7 cellular contexts compared by ENCODE assay signal in the genomic region with DNA sequence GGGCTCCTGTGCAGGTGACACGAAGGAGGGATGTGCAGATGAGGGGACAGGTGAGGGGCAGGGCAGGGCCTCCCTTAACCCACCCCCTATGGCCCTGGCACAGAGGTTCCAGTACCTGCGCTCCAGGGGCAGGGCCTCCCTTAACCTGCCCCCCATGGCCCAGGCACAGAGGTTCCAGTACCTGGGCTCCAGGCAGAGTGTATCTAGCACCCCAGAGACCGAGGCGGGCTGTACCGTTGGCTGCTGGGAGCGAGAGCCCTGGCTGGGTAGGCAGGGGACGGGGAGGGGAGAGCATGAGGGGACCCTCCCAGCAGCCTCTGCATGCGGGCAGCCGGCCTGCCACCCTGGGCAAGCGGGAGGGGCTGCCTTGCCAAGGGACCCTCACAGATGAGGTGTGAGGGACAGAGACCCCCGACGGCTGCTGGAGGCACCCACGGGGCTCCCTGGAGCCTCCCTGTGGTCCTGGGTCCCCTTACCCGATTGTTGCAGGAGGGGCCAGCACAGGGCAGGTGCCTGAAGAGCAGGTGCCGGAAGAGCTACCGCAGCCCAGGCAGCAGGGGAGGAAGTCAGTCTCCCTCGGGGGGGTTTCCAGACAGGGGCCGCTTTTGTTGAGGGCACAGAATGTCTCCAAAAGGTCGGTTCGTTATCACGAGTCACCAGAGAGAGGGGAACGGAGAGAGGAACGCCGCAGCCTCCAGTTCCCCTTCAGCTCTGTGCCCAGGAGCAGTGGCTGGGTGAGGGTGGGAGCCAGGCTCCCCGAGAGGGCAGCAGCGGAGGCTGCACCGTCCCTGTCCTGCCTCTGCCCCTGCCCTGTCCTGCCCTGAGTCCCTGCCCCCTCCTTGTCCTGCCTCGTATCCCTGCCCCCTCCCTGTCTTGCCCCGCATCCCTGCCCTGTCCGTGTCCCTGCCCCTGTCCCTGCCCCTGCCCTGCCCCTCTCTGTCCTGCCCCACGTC. TPM values are rescaled to one million over a fixed set of nuclear protein-coding genes. Genes with fewer than 3 reads are reported as not detected.
DNase-seq lines count a peak whose midpoint lies in the region; ATAC-seq and TF ChIP-seq lines count a peak whose summit lies in the region.
"Not testable (repeated sequence)": the region's sequence is repeated elsewhere in the genome, so short reads cannot be mapped to it uniquely, and the experiment has no call there.

No MANE protein-coding gene starts in this region.

- not testable (repeated sequence) for H3K9me3 ChIP-seq in SU-DHL-6 (ENCODE audit: insufficient read depth, low read length)

- H3K4me3 ChIP-seq in GM06990 (replicated peaks; ENCODE audit: low read depth, low read length), result peak overlapping the region; percentile 28; the same call in 1 of the 2 replicates
- not testable (repeated sequence) for H3K4me3 ChIP-seq in SU-DHL-6 (ENCODE audit: insufficient read depth, low read length, poor library complexity, severe bottlenecking)

- ATAC-seq in Right ventricle myocardium inferior (peak; percentile 14), memory B cell (ENCODE audit: low read depth) (peak; percentile 49)

- H3K9me3 Mint-ChIP-seq in memory B cell, result not testable (repeated sequence)

- H3K36me3 ChIP-seq in GM06990 (ENCODE audit: control insufficient read depth, insufficient read depth, low read length); SU-DHL-6 (ENCODE audit: low read length): not testable (repeated sequence)

- not testable (repeated sequence) for H3K79me2 ChIP-seq in SU-DHL-6 (ENCODE audit: insufficient read depth, low read length)

- H3K9ac ChIP-seq in SU-DHL-6 (ENCODE audit: low read length), result not testable (repeated sequence)

- not testable (repeated sequence) for H4K20me1 ChIP-seq in SU-DHL-6 (ENCODE audit: low read depth, low read length)

- not testable (repeated sequence) for H3K4me1 Mint-ChIP-seq in memory B cell

- not testable (repeated sequence) for TF ChIP-seq CTCF in GM06990 (IDR thresholded peaks at IDR 0.05; ENCODE audit: insufficient read depth, low read length, poor library complexity, severe bottlenecking); SU-DHL-6 (IDR thresholded peaks at IDR 0.05; ENCODE audit: insufficient read depth, low read length, poor library complexity, severe bottlenecking)

- H2AFZ ChIP-seq in SU-DHL-6 (ENCODE audit: low read depth, low read length, severe bottlenecking), result not testable (repeated sequence)

- H3K4me2 ChIP-seq in SU-DHL-6 (ENCODE audit: low read depth, low read length, poor library complexity, severe bottlenecking), result not testable (repeated sequence)

- H3K4me3 Mint-ChIP-seq in memory B cell, result not testable (repeated sequence)

- not testable (repeated sequence) for H3K27ac Mint-ChIP-seq in memory B cell

- not testable (repeated sequence) for H3K36me3 Mint-ChIP-seq in memory B cell

- peak overlapping the region; percentile 73 for H3K27ac ChIP-seq in SU-DHL-6 (ENCODE audit: low read depth, low read length)

- peak; percentile 16 for DNase-seq in GM06990 (ENCODE audit: extremely low read depth, insufficient read length)
- peak; percentile 48 for DNase-seq in activated CD8-positive, alpha-beta memory T cell treated with anti-CD3 and anti-CD28 coated beads, Interleukin-2, amount 50 U/mL, for 48 hours
- peak; percentile 6 for DNase-seq in activated naive CD4-positive, alpha-beta T cell treated with anti-CD3 and anti-CD28 coated beads, Interleukin-2, amount 50 U/mL, for 16 hours
- DNase-seq in Right ventricle myocardium inferior (ENCODE audit: missing footprints); memory B cell (ENCODE audit: low spot score in 2 of 2): not testable (repeated sequence)
- DNase-seq in stimulated activated CD4-positive, alpha-beta T cell treated with anti-CD3 and anti-CD28 coated beads, Interleukin-1b, Interleukin-23, amount 100 ng/mL, for 48 hours, result peak; percentile 1

- not testable (repeated sequence) for H3K9me2 ChIP-seq in SU-DHL-6 (replicated peaks; ENCODE audit: insufficient read depth, low read length)

- H3K27me3 Mint-ChIP-seq in memory B cell, result not testable (repeated sequence)

- intact Hi-C loops in Right ventricle myocardium inferior (cut with DNase I), result not testable (repeated sequence)

- not testable (repeated sequence) for H3K27me3 ChIP-seq in GM06990 (replicated peaks; ENCODE audit: control insufficient read depth, insufficient read depth, low read length); SU-DHL-6 (ENCODE audit: low read length)

- H3F3A ChIP-seq in SU-DHL-6 (ENCODE audit: insufficient read depth), result not testable (repeated sequence)

RNA-seq across cellular contexts. Expression of a gene that starts 26.1 kb away (rescaled TPM):
- 143 TPM for total RNA-seq in Right ventricle myocardium inferior

RNA-seq across cellular contexts. Expression of a gene that starts 52.4 kb away (rescaled TPM):
- total RNA-seq in Right ventricle myocardium inferior, result 8.1 TPM
